Comparison of ENCODE assay signal across 12 cellular contexts in genomic region chr10:11824825-11825224, GRCh38. TPM values are rescaled to one million over a fixed set of nuclear protein-coding genes. Genes with fewer than 3 reads are reported as not detected.
DNase-seq lines count a peak whose midpoint lies in the region; ATAC-seq and TF ChIP-seq lines count a peak whose summit lies in the region.
"Had no signal": no experiment of that assay in that cellular context is flagged by ENCODE, and none has a peak within 500 bp of the region (broad histone marks: within the 10 kb centered on the region; RNA-seq: fewer than 3 reads in every experiment).

No MANE protein-coding gene starts in this region.

- no peaks in the 10 kb centered on the region for H3K27me3 ChIP-seq in breast epithelium
- H3K27me3 ChIP-seq in right lobe of liver: no peaks in the 10 kb centered on the region
- peaks cover 7% of the 10 kb centered on the region for H3K27me3 ChIP-seq in suprapubic skin

- H3K4me3 ChIP-seq in LNCaP clone FGC (ENCODE audit: low read depth, low read length) (peak overlapping the region; percentile 74), breast epithelium (peak overlapping the region in 2 of 3 donors; percentile 89 to 93), right lobe of liver (peak overlapping the region; percentile 82 to 84 (median 83)), suprapubic skin (peak overlapping the region; percentile 88)

- ATAC-seq in right lobe of liver: peak in 3 of 4 donors; percentile 10 to 16 (median 12)
- ATAC-seq: stimulated activated naive CD8-positive, alpha-beta T cell treated with anti-CD3 and anti-CD28 coated beads, Interleukin-15, Interleukin-2, amounts not matched to agents 100 U/mL and 50 U/mL, for 24 hours had no signal

- TF ChIP-seq POLR2A in breast epithelium (IDR thresholded peaks at IDR 0.05) (no peak), right lobe of liver (IDR thresholded peaks at IDR 0.05) (no peak), suprapubic skin (IDR thresholded peaks at IDR 0.05) (no peak)

- DNase-seq in LNCaP clone FGC (ENCODE audit: low read depth) (no peak), breast epithelium (ENCODE audit: low spot score in 2 of 2) (no peak), right lobe of liver (no peak), suprapubic skin (ENCODE audit: low spot score in 2 of 2) (no peak), NCI-H774 (lab: John Stamatoyannopoulos, UW) (no peak), HCEC 1CT (no peak), kidney glomerular epithelial cell (lab: John Stamatoyannopoulos, UW) (no peak), NCI-H1105 (lab: John Stamatoyannopoulos, UW) (no peak)
- DNase-seq: activated CD8-positive, alpha-beta memory T cell treated with anti-CD3 and anti-CD28 coated beads, Interleukin-2, amount 50 U/mL, for 48 hours; NCI-H1694 treated with DMSO at 0.1 percent for 48 hours; stimulated activated CD4-positive, alpha-beta T cell treated with anti-CD3 and anti-CD28 coated beads, Interleukin-2, amount 100 ng/mL, for 48 hours; stimulated activated naive CD8-positive, alpha-beta T cell treated with anti-CD3 and anti-CD28 coated beads, Interleukin-15, Interleukin-2, amounts not matched to agents 100 U/mL and 50 U/mL, for 24 hours had no signal

- no peak overlapping the region for H3K27ac ChIP-seq in breast epithelium
- H3K27ac ChIP-seq in right lobe of liver: peak overlapping the region; percentile 95 to 97 (median 96)
- no peak overlapping the region for H3K27ac ChIP-seq in suprapubic skin

- TF ChIP-seq CTCF in LNCaP clone FGC (IDR thresholded peaks at IDR 0.05; ENCODE audit: control insufficient read depth, extremely low read depth, insufficient read depth) (no peak), breast epithelium (IDR thresholded peaks at IDR 0.05) (no peak), right lobe of liver (IDR thresholded peaks at IDR 0.05) (no peak), suprapubic skin (IDR thresholded peaks at IDR 0.05) (no peak)

- H3K36me3 ChIP-seq in breast epithelium (no peaks in the 10 kb centered on the region), right lobe of liver (no peaks in the 10 kb centered on the region), suprapubic skin (no peaks in the 10 kb centered on the region)

- no peaks in the 10 kb centered on the region for H3K9me3 ChIP-seq in breast epithelium
- H3K9me3 ChIP-seq in right lobe of liver: no peaks in the 10 kb centered on the region
- H3K9me3 ChIP-seq in suprapubic skin: no peaks in the 10 kb centered on the region

- intact Hi-C loops in breast epithelium (cut with DNase I; ENCODE audit: low total_unique reads): no loop called here
- intact Hi-C loops in right lobe of liver (cut with DNase I): no loop called here

- no peak for TF ChIP-seq EP300 in suprapubic skin (IDR thresholded peaks at IDR 0.05)

- H3K4me1 ChIP-seq in breast epithelium: no peaks in the 10 kb centered on the region
- peaks cover 0 to 40% (median 8%) of the 10 kb centered on the region in 4 donors for H3K4me1 ChIP-seq in right lobe of liver
- H3K4me1 ChIP-seq in suprapubic skin: peaks cover 30% of the 10 kb centered on the region

- WGBS in right lobe of liver (ENCODE audit: insufficient coverage, low coverage, low lambda C conversion rate, missing lambda C conversion rate): 13% methylated on average over 8 of the region's 11 CpGs
- WGBS in suprapubic skin: 51% methylated on average over 11 of the region's 11 CpGs

RNA-seq across cellular contexts. Expression of gene PROSER2, which starts 1.7 kb away (rescaled TPM):
- total RNA-seq in breast epithelium (1 to 10 TPM; 2.9 to 9.5 (median 8.5) TPM), right lobe of liver (10 to 100 TPM; 24.5 to 65.9 (median 26.8) TPM), suprapubic skin (1 to 10 TPM; 5.6 to 8.5 (median 6.3) TPM)

Comparison
In these comparisons a context has a peak if more than half of its experiments do, and no peak if none do; other contexts are left out.
1. H3K27ac ChIP-seq: peak in right lobe of liver (3 of 3); none in breast epithelium (0 of 2) and suprapubic skin (single experiment).
2. Peak in every context shown above with its lines, with median percentiles within 50 percentile points of each other: H3K4me3 ChIP-seq.